ENCODE assay signal across 18 cellular contexts in the genomic region with DNA sequence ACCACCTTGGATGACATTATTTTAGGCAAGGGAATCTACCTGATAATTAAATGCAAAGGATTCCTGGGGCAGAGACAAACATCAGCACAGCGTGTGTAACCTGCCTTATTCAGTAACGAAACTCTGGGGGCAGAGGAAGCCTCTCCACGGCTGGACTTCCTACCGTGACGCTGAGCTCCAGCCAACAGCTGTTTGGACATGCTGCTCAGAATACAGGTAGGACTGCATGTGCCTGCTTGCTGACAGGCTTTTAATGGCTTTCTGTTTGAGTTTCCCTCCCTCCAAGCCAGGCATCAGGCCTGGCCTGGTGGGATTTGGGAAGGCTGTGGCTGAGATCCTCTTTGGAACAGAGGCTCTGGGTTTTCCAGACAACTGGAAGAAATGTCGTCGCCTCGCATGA.
A peak's percentile ranks its signal among the peaks of the same experiment; 100 is the strongest.
DNase-seq lines count a peak whose midpoint lies in the region; ATAC-seq, FAIRE-seq and TF ChIP-seq lines count a peak whose summit lies in the region.
"Had no signal": no experiment of that assay in that cellular context is flagged by ENCODE, and none has a peak within 500 bp of the region (broad histone marks: within the 10 kb centered on the region; RNA-seq: fewer than 3 reads in every experiment).

No MANE protein-coding gene starts in this region.

- no peak overlapping the region for H3K56ac ChIP-seq in H9 (ENCODE audit: insufficient read length, low read depth, low read length)

- DNase-seq in H9 (peak; percentile 24), RWPE2 (ENCODE audit: low spot score) (peak; percentile 43), GM12892 (ENCODE audit: insufficient read length) (no peak), NCI-H2171 (lab: John Stamatoyannopoulos, UW) (no peak), endodermal cell (no peak)
- DNase-seq: activated naive CD4-positive, alpha-beta T cell treated with anti-CD3 and anti-CD28 coated beads, Interleukin-2, amount 50 U/mL, for 16 hours; colonic mucosa; GF-D8; KBM-7; NCI-H446; right cardiac atrium; substantia nigra had no signal

- H3K9me3 ChIP-seq in H9 (ENCODE audit: control insufficient read depth, low read depth, low read length): no peaks in the 10 kb centered on the region
- H3K9me3 ChIP-seq in RWPE2 (ENCODE audit: severe bottlenecking): no peaks in the 10 kb centered on the region
- H3K9me3 ChIP-seq in endodermal cell (ENCODE audit: control insufficient read depth, low read length): no peaks in the 10 kb centered on the region
- H3K9me3 ChIP-seq: colonic mucosa had no signal

- H3K4me3 Mint-ChIP-seq in H9: peak overlapping the region in 1 of 2 experiments; percentile 53; a peak in 1 of 5 replicates
- no peak overlapping the region for H3K4me3 Mint-ChIP-seq in nephron
- H3K4me3 Mint-ChIP-seq in endodermal cell: no peak overlapping the region
- H3K4me3 Mint-ChIP-seq: memory B cell; T-helper 2 cell treated with Interferon-gamma antibody and Interleukin-4, amounts not matched to agents 5 μg/mL and 100 μg/mL, for 36 hours had no signal

- no peaks in the 10 kb centered on the region for H3K79me1 ChIP-seq in H9 (ENCODE audit: insufficient read depth, low read depth, low read length, poor library complexity, severe bottlenecking)

- WGBS in H9 (ENCODE audit: extremely low coverage, insufficient read length, low lambda C conversion rate): no CpG with 5 or more reads among the region's 8 CpGs
- WGBS in endodermal cell (ENCODE audit: insufficient coverage in 1 of 2, insufficient read length in 1 of 2), 2 experiments: 71 to 79% methylated on average over 6 to 8 of the region's 8 CpGs

- TF ChIP-seq CTCF in H9 (conservative IDR thresholded peaks at IDR 0.05) (no peak), RWPE2 (IDR thresholded peaks at IDR 0.05; ENCODE audit: poor library complexity, severe bottlenecking) (no peak), nephron (IDR thresholded peaks at IDR 0.05; ENCODE audit: unreplicated experiment in 3 of 3) (no peak), endodermal cell (conservative IDR thresholded peaks at IDR 0.05) (no peak)

- H3K27me3 Mint-ChIP-seq in H9 (ENCODE audit: low read depth) (peaks cover 6% of the 10 kb centered on the region; the same call in 1 of the 2 replicates), nephron (ENCODE audit: low read depth) (peaks cover 6% of the 10 kb centered on the region), endodermal cell (ENCODE audit: insufficient read depth) (no peaks in the 10 kb centered on the region)
- H3K27me3 Mint-ChIP-seq: memory B cell had no signal

- H3K27ac Mint-ChIP-seq in H9 (peak overlapping the region in 2 of 3 experiments; percentile 83 to 89; a peak in 4 of 7 replicates), nephron (peak overlapping the region; percentile 29 to 44 (median 32)), endodermal cell (no peak overlapping the region)
- H3K27ac Mint-ChIP-seq: memory B cell; T-helper 2 cell treated with Interferon-gamma antibody and Interleukin-4, amounts not matched to agents 5 μg/mL and 100 μg/mL, for 36 hours had no signal

- H3K4me1 Mint-ChIP-seq in H9 (peaks cover 23 to 34% of the 10 kb centered on the region in 2 experiments), nephron (peaks cover 49% of the 10 kb centered on the region), endodermal cell (peaks cover 9% of the 10 kb centered on the region)
- H3K4me1 Mint-ChIP-seq: memory B cell had no signal

- no peak overlapping the region for H3T11ph ChIP-seq in H9 (ENCODE audit: low read length)

- H3K9ac ChIP-seq in H9 (ENCODE audit: extremely low read depth, insufficient read length, low read length) (no peak overlapping the region), endodermal cell (ENCODE audit: extremely low read depth, low read length, poor library complexity, severe bottlenecking) (no peak overlapping the region)

- no peak overlapping the region for H2BK15ac ChIP-seq in H9 (ENCODE audit: low read depth, low read length)

- peaks cover 6% of the 10 kb centered on the region; the same call in 1 of the 2 replicates for H3K4me1 ChIP-seq in H9 (ENCODE audit: insufficient read depth, low read length)
- peaks cover 17% of the 10 kb centered on the region for H3K4me1 ChIP-seq in RWPE2 (ENCODE audit: insufficient read depth, poor library complexity, severe bottlenecking)
- H3K4me1 ChIP-seq in endodermal cell (ENCODE audit: control insufficient read depth, insufficient read depth, low read length): no peaks in the 10 kb centered on the region
- H3K4me1 ChIP-seq: colonic mucosa had no signal

- H3K23ac ChIP-seq in H9 (ENCODE audit: insufficient read length, low read depth, low read length): no peak overlapping the region

- no peak for TF ChIP-seq POLR2A in GM12892 (IDR thresholded peaks at IDR 0.05; ENCODE audit: low read depth, low read length)

- no peak overlapping the region for H3K27ac ChIP-seq in H9 (ENCODE audit: insufficient read length, low read depth, low read length)
- peak overlapping the region; percentile 44 for H3K27ac ChIP-seq in RWPE2 (ENCODE audit: poor library complexity, severe bottlenecking)
- no peak overlapping the region for H3K27ac ChIP-seq in endodermal cell (ENCODE audit: low read depth, low read length)
- H3K27ac ChIP-seq: colonic mucosa had no signal

- H3K9me3 Mint-ChIP-seq in H9 (peaks cover 0 to 2% of the 10 kb centered on the region in 2 experiments; a peak in 1 of 5 replicates), nephron (no peaks in the 10 kb centered on the region), endodermal cell (no peaks in the 10 kb centered on the region)
- H3K9me3 Mint-ChIP-seq: memory B cell; T-helper 2 cell treated with Interferon-gamma antibody and Interleukin-4, amounts not matched to agents 5 μg/mL and 100 μg/mL, for 36 hours had no signal

- no peak overlapping the region for H2BK20ac ChIP-seq in H9 (ENCODE audit: low read depth, low read length, poor library complexity, severe bottlenecking)

- no peak overlapping the region for H2AFZ ChIP-seq in H9 (ENCODE audit: low read length)

- H3K4me2 ChIP-seq in H9 (ENCODE audit: insufficient read depth, insufficient read length, low read length): no peak overlapping the region

- H3K14ac ChIP-seq in H9 (ENCODE audit: insufficient read depth, low read length): no peak overlapping the region

- no peaks in the 10 kb centered on the region for H3K79me2 ChIP-seq in H9 (ENCODE audit: insufficient read depth, low read length)

- no peak overlapping the region for H2BK120ac ChIP-seq in H9 (ENCODE audit: low read depth, low read length, poor library complexity, severe bottlenecking)

- no peak overlapping the region for H4K91ac ChIP-seq in H9 (ENCODE audit: insufficient read length, low read depth, low read length)

- H3K36me3 Mint-ChIP-seq in H9 (ENCODE audit: insufficient read depth in 1 of 3, low read depth in 3 of 3): no peaks in the 10 kb centered on the region; a peak in 2 of 7 replicates
- no peaks in the 10 kb centered on the region for H3K36me3 Mint-ChIP-seq in nephron (ENCODE audit: low read depth)
- no peaks in the 10 kb centered on the region for H3K36me3 Mint-ChIP-seq in endodermal cell (ENCODE audit: low read depth)
- H3K36me3 Mint-ChIP-seq: memory B cell had no signal

- H3K4me3 ChIP-seq in RWPE2 (ENCODE audit: severe bottlenecking): no peak overlapping the region
- H3K4me3 ChIP-seq in endodermal cell (ENCODE audit: low read length): no peak overlapping the region
- H3K4me3 ChIP-seq: colonic mucosa had no signal

- no peak overlapping the region for H2AK5ac ChIP-seq in H9 (ENCODE audit: insufficient read length, low read length)

- H4K8ac ChIP-seq in H9 (replicated peaks; ENCODE audit: insufficient read length, low read depth, low read length): no peak overlapping the region

- FAIRE-seq in GM12892 (lab: Jason Lieb, UNC): no peak
- FAIRE-seq: GM19239 had no signal

- no peak overlapping the region for H2BK12ac ChIP-seq in H9 (ENCODE audit: insufficient read length, low read depth, low read length)

- H3K27me3 ChIP-seq in H9 (ENCODE audit: insufficient read depth, low read length) (no peaks in the 10 kb centered on the region), RWPE2 (ENCODE audit: insufficient read depth, poor library complexity, severe bottlenecking) (no peaks in the 10 kb centered on the region), endodermal cell (ENCODE audit: control insufficient read depth, insufficient read depth, low read length, poor library complexity, severe bottlenecking) (no peaks in the 10 kb centered on the region)
- H3K27me3 ChIP-seq: colonic mucosa had no signal

- H3K36me3 ChIP-seq in RWPE2 (ENCODE audit: low read depth): no peaks in the 10 kb centered on the region
- H3K36me3 ChIP-seq in endodermal cell (ENCODE audit: control insufficient read depth, insufficient read depth, low read length): no peaks in the 10 kb centered on the region
- H3K36me3 ChIP-seq: colonic mucosa had no signal

- H3K18ac ChIP-seq in H9 (ENCODE audit: insufficient read length, low read depth, low read length): no peak overlapping the region

- H4K20me1 ChIP-seq in H9 (ENCODE audit: control insufficient read depth, insufficient read depth, insufficient read length): no peaks in the 10 kb centered on the region

- no peak overlapping the region for H4K5ac ChIP-seq in H9 (ENCODE audit: insufficient read length, low read depth, low read length)

- ATAC-seq in GM18858 (IDR thresholded peaks at IDR 0.05; ENCODE audit: unreplicated experiment) (peak; percentile 68), RWPE2 (ENCODE audit: low read depth) (no peak), GM18870 (IDR thresholded peaks at IDR 0.05; ENCODE audit: unreplicated experiment) (no peak)
- ATAC-seq: right cardiac atrium had no signal

- H3K4ac ChIP-seq in H9 (ENCODE audit: low read depth, low read length): no peak overlapping the region

- H2BK5ac ChIP-seq in H9 (ENCODE audit: insufficient read length, low read length): no peak overlapping the region

- no peaks in the 10 kb centered on the region for H3K23me2 ChIP-seq in H9 (ENCODE audit: insufficient read length, low read depth, low read length, poor library complexity, severe bottlenecking)

Comparison
In these comparisons a context has a peak if more than half of its experiments do, and no peak if none do; other contexts are left out.
1. DNase-seq: peak in H9 (single experiment) and RWPE2 (single experiment); none in GM12892 (single experiment), NCI-H2171 (single experiment) and endodermal cell (single experiment).